20 cellular contexts compared by ENCODE assay signal in genomic region chrX:74231625-74232024, GRCh38.
"Had no signal": no experiment of that assay in that cellular context is flagged by ENCODE, and none has a peak within 500 bp of the region (broad histone marks: within the 10 kb centered on the region; RNA-seq: fewer than 3 reads in every experiment).

No MANE protein-coding gene starts in this region.

- H3K36me3 Mint-ChIP-seq: WTC11 had no signal

- H3K27ac Mint-ChIP-seq: activated CD8-positive, alpha-beta T cell treated with anti-CD3 and anti-CD28 coated beads, Interleukin-2, amount 10 ng/mL, durations not matched to agents 7 days and 5 days; activated naive CD4-positive, alpha-beta T cell treated with anti-CD3 and anti-CD28 coated beads, Interleukin-2, amount 50 U/mL, for 24 hours; T-helper 17 cell; WTC11 had no signal

- ATAC-seq: activated CD8-positive, alpha-beta T cell treated with anti-CD3 and anti-CD28 coated beads, Interleukin-2, amount 10 ng/mL, durations not matched to agents 7 days and 5 days; T-helper 17 cell; WTC11 had no signal

- H3K27me3 Mint-ChIP-seq: activated naive CD4-positive, alpha-beta T cell treated with anti-CD3 and anti-CD28 coated beads, Interleukin-2, amount 50 U/mL, for 24 hours; central memory CD8-positive, alpha-beta T cell; T-helper 17 cell had no signal

- H3K9me3 Mint-ChIP-seq: activated naive CD4-positive, alpha-beta T cell treated with anti-CD3 and anti-CD28 coated beads, Interleukin-2, amount 50 U/mL, for 24 hours; central memory CD8-positive, alpha-beta T cell; WTC11 had no signal

- DNase-seq: activated CD4-positive, alpha-beta T cell treated with anti-CD3 and anti-CD28 coated beads for 48 hours; activated CD4-positive, alpha-beta T cell treated with anti-CD3 and anti-CD28 coated beads, Interleukin-2, amount 50 U/mL, for 4 hours; activated CD4-positive, CD25-positive, alpha-beta regulatory T cell treated with anti-CD3 and anti-CD28 coated beads, Interleukin-2, amount 50 U/mL, for 72 hours; activated CD8-positive, alpha-beta memory T cell treated with anti-CD3 and anti-CD28 coated beads, Interleukin-2, amount 50 U/mL, for 48 hours; activated CD8-positive, alpha-beta T cell treated with anti-CD3 and anti-CD28 coated beads, Interleukin-2, amount 10 ng/mL, durations not matched to agents 7 days and 5 days; activated T-cell treated with anti-CD3 and anti-CD28 coated beads, Interleukin-2, amount 50 U/mL, for 1 hour; aorta; Kasumi-1; KBM-7; NCI-H146; NCI-H187 treated with DMSO at 0.1 percent for 48 hours; NCI-H2081 treated with DMSO at 0.1 percent for 48 hours; NCI-H446; NCI-H524; Right ventricle myocardium superior; T-helper 17 cell; T-helper 9 cell had no signal

- H3K4me1 Mint-ChIP-seq: central memory CD8-positive, alpha-beta T cell had no signal

- H3K4me3 Mint-ChIP-seq: activated CD8-positive, alpha-beta T cell treated with anti-CD3 and anti-CD28 coated beads, Interleukin-2, amount 10 ng/mL, durations not matched to agents 7 days and 5 days; activated naive CD4-positive, alpha-beta T cell treated with anti-CD3 and anti-CD28 coated beads, Interleukin-2, amount 50 U/mL, for 24 hours; central memory CD8-positive, alpha-beta T cell; T-helper 17 cell; WTC11 had no signal
